Comparison of ENCODE assay signal across 15 cellular contexts in genomic region chr11:31763296-31763695, GRCh38. TPM values are rescaled to one million over a fixed set of nuclear protein-coding genes. Genes with fewer than 3 reads are reported as not detected.
"Had no signal": no experiment of that assay in that cellular context is flagged by ENCODE, and none has a peak within 500 bp of the region (broad histone marks: within the 10 kb centered on the region; RNA-seq: fewer than 3 reads in every experiment).

No MANE protein-coding gene starts in this region.

- H3K27me3 ChIP-seq: gastroesophageal sphincter, pancreas had no signal

- H3K4me1 Mint-ChIP-seq: activated CD4-positive, alpha-beta T cell treated with anti-CD3 and anti-CD28 coated beads, Interleukin-2, amount 10 ng/mL, durations not matched to agents 7 days and 5 days; activated naive CD4-positive, alpha-beta T cell treated with anti-CD3 and anti-CD28 coated beads, Interleukin-2, amount 10 ng/mL, durations not matched to agents 7 days and 5 days; central memory CD8-positive, alpha-beta T cell; nephron had no signal

- H3K4me1 ChIP-seq: gastroesophageal sphincter, pancreas had no signal

- H3K36me3 Mint-ChIP-seq: activated naive CD4-positive, alpha-beta T cell treated with anti-CD3 and anti-CD28 coated beads, Interleukin-2, amount 10 ng/mL, durations not matched to agents 7 days and 5 days had no signal

- H3K9me3 Mint-ChIP-seq: activated CD4-positive, alpha-beta T cell treated with anti-CD3 and anti-CD28 coated beads, Interleukin-2, amount 10 ng/mL, durations not matched to agents 7 days and 5 days; activated naive CD4-positive, alpha-beta T cell treated with anti-CD3 and anti-CD28 coated beads, Interleukin-2, amount 10 ng/mL, durations not matched to agents 7 days and 5 days; activated T-helper 2 cell treated with anti-CD3 and anti-CD28 coated beads, Interferon-gamma antibody, Interleukin-2, Interleukin-4, amounts not matched to agents 10 μg/mL and 5 μg/mL and 100 μg/mL, durations not matched to agents 14 hours and 24 hours and 36 hours; central memory CD8-positive, alpha-beta T cell; effector memory CD8-positive, alpha-beta T cell; nephron; stimulated activated naive CD8-positive, alpha-beta T cell treated with anti-CD3 and anti-CD28 coated beads, Interleukin-15, Interleukin-2, amounts not matched to agents 100 ng/mL and 50 ng/mL, for 24 hours had no signal

- DNase-seq: activated CD4-positive, alpha-beta T cell treated with anti-CD3 and anti-CD28 coated beads, Interleukin-2, amount 10 ng/mL, durations not matched to agents 7 days and 5 days; activated naive CD4-positive, alpha-beta T cell treated with anti-CD3 and anti-CD28 coated beads, Interleukin-2, amount 10 ng/mL, durations not matched to agents 7 days and 5 days; activated T-cell treated with anti-CD3 and anti-CD28 coated beads for 4 hours; effector memory CD8-positive, alpha-beta T cell; mesendoderm; pancreas; stimulated activated CD4-positive, alpha-beta T cell treated with anti-CD3 and anti-CD28 coated beads, Interleukin-15, amount 100 ng/mL, for 24 hours; stimulated activated CD4-positive, alpha-beta T cell treated with anti-CD3 and anti-CD28 coated beads, Interleukin-4, amount 100 ng/mL, for 24 hours had no signal

- H3K27me3 Mint-ChIP-seq: activated CD4-positive, alpha-beta T cell treated with anti-CD3 and anti-CD28 coated beads, Interleukin-2, amount 10 ng/mL, durations not matched to agents 7 days and 5 days; activated naive CD4-positive, alpha-beta T cell treated with anti-CD3 and anti-CD28 coated beads, Interleukin-2, amount 10 ng/mL, durations not matched to agents 7 days and 5 days; central memory CD8-positive, alpha-beta T cell; effector memory CD8-positive, alpha-beta T cell; stimulated activated naive CD8-positive, alpha-beta T cell treated with anti-CD3 and anti-CD28 coated beads, Interleukin-15, Interleukin-2, amounts not matched to agents 100 ng/mL and 50 ng/mL, for 24 hours had no signal

- H3K4me3 Mint-ChIP-seq: activated CD4-positive, alpha-beta T cell treated with anti-CD3 and anti-CD28 coated beads, Interleukin-2, amount 10 ng/mL, durations not matched to agents 7 days and 5 days; activated naive CD4-positive, alpha-beta T cell treated with anti-CD3 and anti-CD28 coated beads, Interleukin-2, amount 10 ng/mL, durations not matched to agents 7 days and 5 days; central memory CD8-positive, alpha-beta T cell; effector memory CD8-positive, alpha-beta T cell; nephron; stimulated activated naive CD8-positive, alpha-beta T cell treated with anti-CD3 and anti-CD28 coated beads, Interleukin-15, Interleukin-2, amounts not matched to agents 100 ng/mL and 50 ng/mL, for 24 hours had no signal

- H3K27ac Mint-ChIP-seq: activated CD4-positive, alpha-beta T cell treated with anti-CD3 and anti-CD28 coated beads, Interleukin-2, amount 10 ng/mL, durations not matched to agents 7 days and 5 days; activated naive CD4-positive, alpha-beta T cell treated with anti-CD3 and anti-CD28 coated beads, Interleukin-2, amount 10 ng/mL, durations not matched to agents 7 days and 5 days; activated T-helper 2 cell treated with anti-CD3 and anti-CD28 coated beads, Interferon-gamma antibody, Interleukin-2, Interleukin-4, amounts not matched to agents 10 μg/mL and 5 μg/mL and 100 μg/mL, durations not matched to agents 14 hours and 24 hours and 36 hours; effector memory CD8-positive, alpha-beta T cell; nephron; stimulated activated naive CD8-positive, alpha-beta T cell treated with anti-CD3 and anti-CD28 coated beads, Interleukin-15, Interleukin-2, amounts not matched to agents 100 ng/mL and 50 ng/mL, for 24 hours had no signal

- H3K36me3 ChIP-seq: gastroesophageal sphincter, pancreas, thoracic aorta had no signal

- H3K4me3 ChIP-seq: gastroesophageal sphincter, pancreas, thoracic aorta had no signal

- H3K9me3 ChIP-seq: gastroesophageal sphincter, pancreas, thoracic aorta had no signal

- H3K27ac ChIP-seq: gastroesophageal sphincter, pancreas, thoracic aorta had no signal

RNA-seq across cellular contexts. Expression of gene PAX6, which starts 47.8 kb away (rescaled TPM):
- polyA plus RNA-seq: liver had no signal
